ENCODE assay signal across 12 cellular contexts in genomic region chr17:61565850-61566249, GRCh38. TPM values are rescaled to one million over a fixed set of nuclear protein-coding genes. Genes with fewer than 3 reads are reported as not detected.
"Had no signal": no experiment of that assay in that cellular context is flagged by ENCODE, and none has a peak within 500 bp of the region (broad histone marks: within the 10 kb centered on the region; RNA-seq: fewer than 3 reads in every experiment).

No MANE protein-coding gene starts in this region.

RNA-seq across cellular contexts. Expression of gene NACA2, which starts 25.2 kb away (rescaled TPM):
- total RNA-seq: OCI-LY7, PC-3, PC-9, Peyer's patch, Right ventricle myocardium inferior, Right ventricle myocardium superior, RPMI7951, SJCRH30, SJSA1, SK-MEL-5, T-cell had no signal
- polyA plus RNA-seq: SK-N-SH had no signal
